Comparison of ENCODE assay signal across 1 cellular context in the genomic region with DNA sequence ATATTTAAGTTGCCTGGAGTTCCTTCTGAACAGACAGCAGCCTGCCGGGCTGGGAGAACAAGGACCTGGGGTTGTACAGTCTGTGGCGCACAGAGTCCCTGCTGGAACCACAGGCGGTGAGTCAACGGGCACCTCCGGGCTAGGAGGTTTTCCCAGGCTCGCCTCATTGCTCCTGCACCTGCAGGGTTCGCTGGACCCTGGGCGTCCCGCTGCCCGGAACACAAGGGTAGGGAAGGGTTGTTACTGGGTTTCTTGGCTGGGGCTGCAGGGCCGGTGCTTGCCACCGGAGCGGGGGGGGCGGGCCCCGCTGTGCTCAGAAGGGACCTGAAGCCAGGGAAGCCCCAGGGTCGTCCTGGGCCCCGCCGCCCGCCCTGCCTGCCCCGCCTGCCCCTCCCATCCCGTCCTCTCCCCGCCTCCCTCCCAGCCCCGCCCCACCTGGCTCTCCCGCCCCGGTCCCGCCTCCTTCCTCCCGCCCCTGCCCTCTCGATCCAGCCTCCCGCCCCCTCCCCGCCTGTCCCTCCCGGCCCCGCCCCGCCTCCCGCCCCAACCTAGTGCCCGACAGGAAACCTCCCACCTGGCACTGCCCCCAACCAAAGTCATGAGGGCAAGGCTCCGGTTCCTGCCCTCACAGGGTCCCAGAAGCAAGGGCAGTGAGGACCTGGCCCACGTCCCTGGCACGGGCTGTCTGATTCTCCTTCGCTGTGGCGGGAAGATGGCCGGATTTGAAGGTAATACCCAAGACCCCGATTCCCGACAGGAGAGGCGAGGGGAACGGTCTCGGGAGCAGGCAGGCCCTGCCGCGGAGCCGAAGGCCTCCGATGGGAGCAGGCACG.
TF ChIP-seq lines count a peak whose summit lies in the region.

No MANE protein-coding gene starts in this region.

TF ChIP-seq in HepG2, 621 proteins besides CTCF, POLR2A, EP300 and RAD21 (continued from another document and continues in another):
- TF ChIP-seq, protein P1, sequence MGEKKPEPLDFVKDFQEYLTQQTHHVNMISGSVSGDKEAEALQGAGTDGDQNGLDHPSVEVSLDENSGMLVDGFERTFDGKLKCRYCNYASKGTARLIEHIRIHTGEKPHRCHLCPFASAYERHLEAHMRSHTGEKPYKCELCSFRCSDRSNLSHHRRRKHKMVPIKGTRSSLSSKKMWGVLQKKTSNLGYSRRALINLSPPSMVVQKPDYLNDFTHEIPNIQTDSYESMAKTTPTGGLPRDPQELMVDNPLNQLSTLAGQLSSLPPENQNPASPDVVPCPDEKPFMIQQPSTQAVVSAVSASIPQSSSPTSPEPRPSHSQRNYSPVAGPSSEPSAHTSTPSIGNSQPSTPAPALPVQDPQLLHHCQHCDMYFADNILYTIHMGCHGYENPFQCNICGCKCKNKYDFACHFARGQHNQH (CRISPR knock-in tag; IDR thresholded peaks at IDR 0.05) = 0 out of 2 replicates have a peak, but pooled peaks have one; percentile 29
- TF ChIP-seq FOXA3 (CRISPR knock-in tag; IDR thresholded peaks at IDR 0.05) (0 out of 2 replicates have a peak, but pooled peaks have one; percentile 10), ZBTB7A (CRISPR knock-in tag; IDR thresholded peaks at IDR 0.05) (0 out of 2 replicates have a peak, but pooled peaks have one; percentile 38), MEF2D (CRISPR knock-in tag; IDR thresholded peaks at IDR 0.05) (peak; percentile 52; the same call in 1 of the 2 replicates), IKZF1 (IDR thresholded peaks at IDR 0.05) (no peak), ZNF570 (CRISPR knock-in tag; IDR thresholded peaks at IDR 0.05; ENCODE audit: borderline replicate concordance) (no peak), AKAP8 (CRISPR knock-in tag; IDR thresholded peaks at IDR 0.05) (peak; percentile 77; the same call in 1 of the 2 replicates), AGO2 (optimal IDR thresholded peaks at IDR 0.05; ENCODE audit: low read depth, low read length) (peak; percentile 89), ZNF790 (CRISPR knock-in tag; IDR thresholded peaks at IDR 0.05; ENCODE audit: borderline replicate concordance) (no peak), ZFX (CRISPR knock-in tag; IDR thresholded peaks at IDR 0.05; ENCODE audit: low read depth) (peak; percentile 61), ASH2L (IDR thresholded peaks at IDR 0.05; ENCODE audit: insufficient read length, low read depth, low read length) (peak; percentile 47), ARID4A (CRISPR knock-in tag; IDR thresholded peaks at IDR 0.05; ENCODE audit: borderline replicate concordance) (peak; percentile 46; the same call in 1 of the 2 replicates), SIN3B (IDR thresholded peaks at IDR 0.05; ENCODE audit: low read length) (no peak), MAX (IDR thresholded peaks at IDR 0.05) (peak; percentile 9; the same call in 1 of the 2 replicates), ETV5 (CRISPR knock-in tag; IDR thresholded peaks at IDR 0.05; ENCODE audit: borderline replicate concordance) (peak; percentile 12; the same call in 1 of the 2 replicates), PLRG1 (conservative IDR thresholded peaks at IDR 0.05) (no peak)
- TF ChIP-seq, protein P2, sequence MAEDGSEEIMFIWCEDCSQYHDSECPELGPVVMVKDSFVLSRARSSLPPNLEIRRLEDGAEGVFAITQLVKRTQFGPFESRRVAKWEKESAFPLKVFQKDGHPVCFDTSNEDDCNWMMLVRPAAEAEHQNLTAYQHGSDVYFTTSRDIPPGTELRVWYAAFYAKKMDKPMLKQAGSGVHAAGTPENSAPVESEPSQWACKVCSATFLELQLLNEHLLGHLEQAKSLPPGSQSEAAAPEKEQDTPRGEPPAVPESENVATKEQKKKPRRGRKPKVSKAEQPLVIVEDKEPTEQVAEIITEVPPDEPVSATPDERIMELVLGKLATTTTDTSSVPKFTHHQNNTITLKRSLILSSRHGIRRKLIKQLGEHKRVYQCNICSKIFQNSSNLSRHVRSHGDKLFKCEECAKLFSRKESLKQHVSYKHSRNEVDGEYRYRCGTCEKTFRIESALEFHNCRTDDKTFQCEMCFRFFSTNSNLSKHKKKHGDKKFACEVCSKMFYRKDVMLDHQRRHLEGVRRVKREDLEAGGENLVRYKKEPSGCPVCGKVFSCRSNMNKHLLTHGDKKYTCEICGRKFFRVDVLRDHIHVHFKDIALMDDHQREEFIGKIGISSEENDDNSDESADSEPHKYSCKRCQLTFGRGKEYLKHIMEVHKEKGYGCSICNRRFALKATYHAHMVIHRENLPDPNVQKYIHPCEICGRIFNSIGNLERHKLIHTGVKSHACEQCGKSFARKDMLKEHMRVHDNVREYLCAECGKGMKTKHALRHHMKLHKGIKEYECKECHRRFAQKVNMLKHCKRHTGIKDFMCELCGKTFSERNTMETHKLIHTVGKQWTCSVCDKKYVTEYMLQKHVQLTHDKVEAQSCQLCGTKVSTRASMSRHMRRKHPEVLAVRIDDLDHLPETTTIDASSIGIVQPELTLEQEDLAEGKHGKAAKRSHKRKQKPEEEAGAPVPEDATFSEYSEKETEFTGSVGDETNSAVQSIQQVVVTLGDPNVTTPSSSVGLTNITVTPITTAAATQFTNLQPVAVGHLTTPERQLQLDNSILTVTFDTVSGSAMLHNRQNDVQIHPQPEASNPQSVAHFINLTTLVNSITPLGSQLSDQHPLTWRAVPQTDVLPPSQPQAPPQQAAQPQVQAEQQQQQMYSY (CRISPR knock-in tag; IDR thresholded peaks at IDR 0.05) = no peak
- TF ChIP-seq, protein P3, sequence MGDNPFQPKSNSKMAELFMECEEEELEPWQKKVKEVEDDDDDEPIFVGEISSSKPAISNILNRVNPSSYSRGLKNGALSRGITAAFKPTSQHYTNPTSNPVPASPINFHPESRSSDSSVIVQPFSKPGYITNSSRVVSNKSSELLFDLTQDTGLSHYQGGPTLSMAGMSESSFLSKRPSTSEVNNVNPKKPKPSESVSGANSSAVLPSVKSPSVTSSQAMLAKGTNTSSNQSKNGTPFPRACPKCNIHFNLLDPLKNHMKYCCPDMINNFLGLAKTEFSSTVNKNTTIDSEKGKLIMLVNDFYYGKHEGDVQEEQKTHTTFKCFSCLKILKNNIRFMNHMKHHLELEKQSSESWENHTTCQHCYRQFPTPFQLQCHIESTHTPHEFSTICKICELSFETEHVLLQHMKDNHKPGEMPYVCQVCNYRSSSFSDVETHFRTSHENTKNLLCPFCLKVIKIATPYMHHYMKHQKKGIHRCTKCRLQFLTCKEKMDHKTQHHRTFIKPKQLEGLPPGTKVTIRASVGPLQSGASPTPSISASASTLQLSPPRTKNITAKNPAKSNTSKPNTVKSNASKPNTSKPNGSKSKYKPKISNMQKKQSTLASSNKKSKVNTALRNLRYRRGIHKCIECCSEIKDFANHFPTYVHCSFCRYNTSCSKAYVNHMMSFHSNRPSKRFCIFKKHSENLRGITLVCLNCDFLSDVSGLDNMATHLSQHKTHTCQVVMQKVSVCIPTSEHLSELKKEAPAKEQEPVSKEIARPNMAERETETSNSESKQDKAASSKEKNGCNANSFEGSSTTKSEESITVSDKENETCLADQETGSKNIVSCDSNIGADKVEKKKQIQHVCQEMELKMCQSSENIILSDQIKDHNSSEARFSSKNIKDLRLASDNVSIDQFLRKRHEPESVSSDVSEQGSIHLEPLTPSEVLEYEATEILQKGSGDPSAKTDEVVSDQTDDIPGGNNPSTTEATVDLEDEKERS (CRISPR knock-in tag; IDR thresholded peaks at IDR 0.05) = 0 out of 2 replicates have a peak, but pooled peaks have one; percentile 22
- TF ChIP-seq, protein P4, sequence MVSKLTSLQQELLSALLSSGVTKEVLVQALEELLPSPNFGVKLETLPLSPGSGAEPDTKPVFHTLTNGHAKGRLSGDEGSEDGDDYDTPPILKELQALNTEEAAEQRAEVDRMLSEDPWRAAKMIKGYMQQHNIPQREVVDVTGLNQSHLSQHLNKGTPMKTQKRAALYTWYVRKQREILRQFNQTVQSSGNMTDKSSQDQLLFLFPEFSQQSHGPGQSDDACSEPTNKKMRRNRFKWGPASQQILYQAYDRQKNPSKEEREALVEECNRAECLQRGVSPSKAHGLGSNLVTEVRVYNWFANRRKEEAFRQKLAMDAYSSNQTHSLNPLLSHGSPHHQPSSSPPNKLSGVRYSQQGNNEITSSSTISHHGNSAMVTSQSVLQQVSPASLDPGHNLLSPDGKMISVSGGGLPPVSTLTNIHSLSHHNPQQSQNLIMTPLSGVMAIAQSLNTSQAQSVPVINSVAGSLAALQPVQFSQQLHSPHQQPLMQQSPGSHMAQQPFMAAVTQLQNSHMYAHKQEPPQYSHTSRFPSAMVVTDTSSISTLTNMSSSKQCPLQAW (CRISPR knock-in tag; IDR thresholded peaks at IDR 0.05) = peak; percentile 23; the same call in 1 of the 2 replicates
- TF ChIP-seq, protein P5, sequence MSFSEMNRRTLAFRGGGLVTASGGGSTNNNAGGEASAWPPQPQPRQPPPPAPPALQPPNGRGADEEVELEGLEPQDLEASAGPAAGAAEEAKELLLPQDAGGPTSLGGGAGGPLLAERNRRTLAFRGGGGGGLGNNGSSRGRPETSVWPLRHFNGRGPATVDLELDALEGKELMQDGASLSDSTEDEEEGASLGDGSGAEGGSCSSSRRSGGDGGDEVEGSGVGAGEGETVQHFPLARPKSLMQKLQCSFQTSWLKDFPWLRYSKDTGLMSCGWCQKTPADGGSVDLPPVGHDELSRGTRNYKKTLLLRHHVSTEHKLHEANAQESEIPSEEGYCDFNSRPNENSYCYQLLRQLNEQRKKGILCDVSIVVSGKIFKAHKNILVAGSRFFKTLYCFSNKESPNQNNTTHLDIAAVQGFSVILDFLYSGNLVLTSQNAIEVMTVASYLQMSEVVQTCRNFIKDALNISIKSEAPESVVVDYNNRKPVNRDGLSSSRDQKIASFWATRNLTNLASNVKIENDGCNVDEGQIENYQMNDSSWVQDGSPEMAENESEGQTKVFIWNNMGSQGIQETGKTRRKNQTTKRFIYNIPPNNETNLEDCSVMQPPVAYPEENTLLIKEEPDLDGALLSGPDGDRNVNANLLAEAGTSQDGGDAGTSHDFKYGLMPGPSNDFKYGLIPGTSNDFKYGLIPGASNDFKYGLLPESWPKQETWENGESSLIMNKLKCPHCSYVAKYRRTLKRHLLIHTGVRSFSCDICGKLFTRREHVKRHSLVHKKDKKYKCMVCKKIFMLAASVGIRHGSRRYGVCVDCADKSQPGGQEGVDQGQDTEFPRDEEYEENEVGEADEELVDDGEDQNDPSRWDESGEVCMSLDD (CRISPR knock-in tag; IDR thresholded peaks at IDR 0.05; ENCODE audit: borderline replicate concordance) = no peak
- TF ChIP-seq, protein P6, sequence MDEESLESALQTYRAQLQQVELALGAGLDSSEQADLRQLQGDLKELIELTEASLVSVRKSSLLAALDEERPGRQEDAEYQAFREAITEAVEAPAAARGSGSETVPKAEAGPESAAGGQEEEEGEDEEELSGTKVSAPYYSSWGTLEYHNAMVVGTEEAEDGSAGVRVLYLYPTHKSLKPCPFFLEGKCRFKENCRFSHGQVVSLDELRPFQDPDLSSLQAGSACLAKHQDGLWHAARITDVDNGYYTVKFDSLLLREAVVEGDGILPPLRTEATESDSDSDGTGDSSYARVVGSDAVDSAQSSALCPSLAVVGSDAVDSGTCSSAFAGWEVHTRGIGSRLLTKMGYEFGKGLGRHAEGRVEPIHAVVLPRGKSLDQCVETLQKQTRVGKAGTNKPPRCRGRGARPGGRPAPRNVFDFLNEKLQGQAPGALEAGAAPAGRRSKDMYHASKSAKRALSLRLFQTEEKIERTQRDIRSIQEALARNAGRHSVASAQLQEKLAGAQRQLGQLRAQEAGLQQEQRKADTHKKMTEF (CRISPR knock-in tag; IDR thresholded peaks at IDR 0.05) = peak; percentile 31; the same call in 1 of the 2 replicates
